In the genomic region with DNA sequence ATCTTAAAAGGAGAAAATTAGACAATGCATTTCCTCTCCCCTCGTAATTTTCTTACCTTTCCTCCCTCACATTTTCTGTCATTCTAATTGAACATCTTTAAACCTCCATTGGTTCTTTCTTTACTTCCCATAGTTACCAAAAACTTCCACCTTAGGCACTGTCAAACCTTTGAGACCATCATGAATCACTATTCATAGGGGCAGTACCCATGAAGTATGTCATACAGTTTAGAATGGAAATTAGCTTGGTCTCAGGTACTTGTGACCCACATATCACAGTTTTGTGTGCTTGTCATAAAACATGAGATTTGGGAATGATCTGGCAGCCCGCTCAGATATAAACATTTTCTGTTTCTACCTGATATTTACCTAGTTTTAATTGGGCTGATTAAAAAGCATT, we compare ENCODE assay signal across 17 cellular contexts. TPM values are rescaled to one million over a fixed set of nuclear protein-coding genes. Genes with fewer than 3 reads are reported as not detected.
DNase-seq lines count a peak whose midpoint lies in the region; ATAC-seq and TF ChIP-seq lines count a peak whose summit lies in the region.
"Had no signal": no experiment of that assay in that cellular context is flagged by ENCODE, and none has a peak within 500 bp of the region (broad histone marks: within the 10 kb centered on the region; RNA-seq: fewer than 3 reads in every experiment).

No MANE protein-coding gene starts in this region.

- no peak overlapping the region for H3K27ac ChIP-seq in GM23338 (ENCODE audit: low read depth)

- peaks cover 30% of the 10 kb centered on the region for H3K4me1 Mint-ChIP-seq in activated naive CD4-positive, alpha-beta T cell treated with anti-CD3 and anti-CD28 coated beads, Interleukin-2, amount 50 U/mL, for 24 hours
- H3K4me1 Mint-ChIP-seq in activated T-helper 17 cell treated with anti-CD3 and anti-CD28 coated beads, Interleukin-2, amount 50 U/mL, for 72 hours: peaks cover 15% of the 10 kb centered on the region
- peaks cover 26% of the 10 kb centered on the region for H3K4me1 Mint-ChIP-seq in activated naive CD8-positive, alpha-beta T cell treated with anti-CD3 and anti-CD28 coated beads, Interleukin-2, amount 50 U/mL, for 24 hours
- H3K4me1 Mint-ChIP-seq in GM23338: peaks cover 10% of the 10 kb centered on the region

- H3K4me3 ChIP-seq in GM23338: no peak overlapping the region
- H3K4me3 ChIP-seq: GM12878 had no signal

- H3K36me3 ChIP-seq in GM23338 (ENCODE audit: insufficient read depth): 0 out of 2 replicates have a peak, but pooled peaks cover 4% of the 10 kb centered on the region

- DNase-seq in activated naive CD4-positive, alpha-beta T cell treated with anti-CD3 and anti-CD28 coated beads, Interleukin-2, amount 50 U/mL, for 16 hours: no peak
- DNase-seq in activated naive CD8-positive, alpha-beta T cell treated with anti-CD3 and anti-CD28 coated beads, Interleukin-2, amount 50 U/mL, for 24 hours: no peak
- DNase-seq in NCI-H2107 (lab: John Stamatoyannopoulos, UW) (no peak), DMS153 (lab: John Stamatoyannopoulos, UW) (no peak), GM23338 (ENCODE audit: low spot score) (no peak)
- DNase-seq: C1 segment of cervical spinal cord; Caco-2; CD4-positive, alpha-beta memory T cell; DMS79; EL; GDM1; GOT3; H7; HCEC 1CT had no signal

- no peaks in the 10 kb centered on the region for H3K27me3 ChIP-seq in GM23338 (ENCODE audit: insufficient read depth)

- H3K4me2 ChIP-seq in GM23338: no peak overlapping the region

- H3K4me1 ChIP-seq in GM23338 (ENCODE audit: insufficient read depth): peaks cover 12% of the 10 kb centered on the region; the same call in 1 of the 2 replicates
- H3K4me1 ChIP-seq: Caco-2 had no signal

- H2AFZ ChIP-seq in GM23338: no peak overlapping the region

- no peaks in the 10 kb centered on the region for H3K9me3 Mint-ChIP-seq in activated naive CD4-positive, alpha-beta T cell treated with anti-CD3 and anti-CD28 coated beads, Interleukin-2, amount 50 U/mL, for 24 hours
- H3K9me3 Mint-ChIP-seq in activated T-helper 17 cell treated with anti-CD3 and anti-CD28 coated beads, Interleukin-2, amount 50 U/mL, for 72 hours: no peaks in the 10 kb centered on the region
- no peaks in the 10 kb centered on the region for H3K9me3 Mint-ChIP-seq in activated naive CD8-positive, alpha-beta T cell treated with anti-CD3 and anti-CD28 coated beads, Interleukin-2, amount 50 U/mL, for 24 hours
- H3K9me3 Mint-ChIP-seq in GM23338: no peaks in the 10 kb centered on the region
- H3K9me3 Mint-ChIP-seq: CD4-positive, alpha-beta memory T cell had no signal

- H3K9me2 ChIP-seq in GM23338 (ENCODE audit: insufficient read depth): no peaks in the 10 kb centered on the region

- no peaks in the 10 kb centered on the region for H3F3A ChIP-seq in GM23338 (replicated peaks; ENCODE audit: low read depth)

- H3K79me2 ChIP-seq in GM23338 (replicated peaks; ENCODE audit: insufficient read depth): peaks cover 24% of the 10 kb centered on the region

- no peak for TF ChIP-seq CTCF in GM23338 (conservative IDR thresholded peaks at IDR 0.05; ENCODE audit: low read depth in 2 of 2)

- peaks cover 13% of the 10 kb centered on the region for H3K36me3 Mint-ChIP-seq in activated naive CD4-positive, alpha-beta T cell treated with anti-CD3 and anti-CD28 coated beads, Interleukin-2, amount 50 U/mL, for 24 hours
- peaks cover 47% of the 10 kb centered on the region for H3K36me3 Mint-ChIP-seq in activated T-helper 17 cell treated with anti-CD3 and anti-CD28 coated beads, Interleukin-2, amount 50 U/mL, for 72 hours (ENCODE audit: low read depth)
- H3K36me3 Mint-ChIP-seq in activated naive CD8-positive, alpha-beta T cell treated with anti-CD3 and anti-CD28 coated beads, Interleukin-2, amount 50 U/mL, for 24 hours (ENCODE audit: low read depth): peaks cover 13% of the 10 kb centered on the region
- peaks cover 20% of the 10 kb centered on the region; the same call in 2 of the 3 replicates for H3K36me3 Mint-ChIP-seq in GM23338 (ENCODE audit: low read depth)

- no peaks in the 10 kb centered on the region for H3K27me3 Mint-ChIP-seq in activated naive CD4-positive, alpha-beta T cell treated with anti-CD3 and anti-CD28 coated beads, Interleukin-2, amount 50 U/mL, for 24 hours
- no peaks in the 10 kb centered on the region for H3K27me3 Mint-ChIP-seq in activated T-helper 17 cell treated with anti-CD3 and anti-CD28 coated beads, Interleukin-2, amount 50 U/mL, for 72 hours
- no peaks in the 10 kb centered on the region for H3K27me3 Mint-ChIP-seq in activated naive CD8-positive, alpha-beta T cell treated with anti-CD3 and anti-CD28 coated beads, Interleukin-2, amount 50 U/mL, for 24 hours
- no peaks in the 10 kb centered on the region for H3K27me3 Mint-ChIP-seq in GM23338 (ENCODE audit: insufficient read depth, low read depth, poor library complexity)
- H3K27me3 Mint-ChIP-seq: CD4-positive, alpha-beta memory T cell had no signal

- peak; percentile 90 for ATAC-seq in activated T-helper 17 cell treated with anti-CD3 and anti-CD28 coated beads, Interleukin-2, amount 50 U/mL, for 72 hours (replicated peaks)
- peak; percentile 57 for ATAC-seq in activated naive CD8-positive, alpha-beta T cell treated with anti-CD3 and anti-CD28 coated beads, Interleukin-2, amount 50 U/mL, for 24 hours
- ATAC-seq in GM23338: no peak
- ATAC-seq: GM12878 had no signal

- H3K4me3 Mint-ChIP-seq in activated naive CD4-positive, alpha-beta T cell treated with anti-CD3 and anti-CD28 coated beads, Interleukin-2, amount 50 U/mL, for 24 hours: no peak overlapping the region
- H3K4me3 Mint-ChIP-seq in activated T-helper 17 cell treated with anti-CD3 and anti-CD28 coated beads, Interleukin-2, amount 50 U/mL, for 72 hours: no peak overlapping the region
- no peak overlapping the region for H3K4me3 Mint-ChIP-seq in activated naive CD8-positive, alpha-beta T cell treated with anti-CD3 and anti-CD28 coated beads, Interleukin-2, amount 50 U/mL, for 24 hours
- no peak overlapping the region for H3K4me3 Mint-ChIP-seq in GM23338
- H3K4me3 Mint-ChIP-seq: CD4-positive, alpha-beta memory T cell had no signal

- H4K20me1 ChIP-seq in GM23338 (replicated peaks; ENCODE audit: insufficient read depth): no peaks in the 10 kb centered on the region

- peak overlapping the region; percentile 42 for H3K27ac Mint-ChIP-seq in activated naive CD4-positive, alpha-beta T cell treated with anti-CD3 and anti-CD28 coated beads, Interleukin-2, amount 50 U/mL, for 24 hours
- H3K27ac Mint-ChIP-seq in activated T-helper 17 cell treated with anti-CD3 and anti-CD28 coated beads, Interleukin-2, amount 50 U/mL, for 72 hours: peak overlapping the region; percentile 13
- no peak overlapping the region for H3K27ac Mint-ChIP-seq in activated naive CD8-positive, alpha-beta T cell treated with anti-CD3 and anti-CD28 coated beads, Interleukin-2, amount 50 U/mL, for 24 hours
- H3K27ac Mint-ChIP-seq in GM23338: no peak overlapping the region

TF ChIP-seq in GM23338, 12 proteins besides CTCF, POLR2A, EP300 and RAD21:
- no peak for TF ChIP-seq JUNB (IDR thresholded peaks at IDR 0.05; ENCODE audit: unreplicated experiment)

RNA-seq across cellular contexts. Expression of a gene that starts 50.1 kb away (rescaled TPM):
- under 1 TPM; 0.40 to 0.69 TPM for total RNA-seq in activated T-helper 17 cell treated with anti-CD3 and anti-CD28 coated beads, Interleukin-2, amount 50 U/mL, for 72 hours
- total RNA-seq in GM23338 (2014; rRNA removed; shearing (Covaris generic)): 0.58 and 1.3 TPM in 2 replicates
- polyA plus RNA-seq in GM23338 (2016; fragmentation: Nextera tagmentation; extraction: Ambion mirVana): 3.3 and 3.8 TPM in 2 replicates

RNA-seq across cellular contexts. Expression of a gene that starts 52.6 kb away (rescaled TPM):
- total RNA-seq in activated T-helper 17 cell treated with anti-CD3 and anti-CD28 coated beads, Interleukin-2, amount 50 U/mL, for 72 hours: 10 to 100 TPM; 11.9 to 17.8 TPM
- total RNA-seq in GM23338 (2014; rRNA removed; shearing (Covaris generic)): 12.3 and 13.4 TPM in 2 replicates
- polyA plus RNA-seq in GM23338 (2016; fragmentation: Nextera tagmentation; extraction: Ambion mirVana): 5.0 and 5.1 TPM in 2 replicates

Comparison
In these comparisons a context has a peak if more than half of its experiments do, and no peak if none do; other contexts are left out.
1. H3K27ac Mint-ChIP-seq: peak in activated naive CD4-positive, alpha-beta T cell treated with anti-CD3 and anti-CD28 coated beads, Interleukin-2, amount 50 U/mL, for 24 hours (single experiment) and activated T-helper 17 cell treated with anti-CD3 and anti-CD28 coated beads, Interleukin-2, amount 50 U/mL, for 72 hours (single experiment); none in activated naive CD8-positive, alpha-beta T cell treated with anti-CD3 and anti-CD28 coated beads, Interleukin-2, amount 50 U/mL, for 24 hours (single experiment) and GM23338 (single experiment).